In genomic region chr3:34881026-34881425, GRCh38 we compare ENCODE assay signal across 16 cellular contexts.
"Had no signal": no experiment of that assay in that cellular context is flagged by ENCODE, and none has a peak within 500 bp of the region (broad histone marks: within the 10 kb centered on the region; RNA-seq: fewer than 3 reads in every experiment).

No MANE protein-coding gene starts in this region.

- DNase-seq: activated CD4-positive, alpha-beta T cell treated with anti-CD3 and anti-CD28 coated beads, Interleukin-2, amount 50 U/mL, for 4 hours; activated gamma-delta T cell; activated T-cell treated with anti-CD3 and anti-CD28 coated beads, Interleukin-2, amount 50 U/mL, for 48 hours; amygdala; cerebellar nuclear complex; endodermal cell; erythroblast; kidney; left ventricle myocardium superior; mesendoderm; stimulated activated CD4-positive, alpha-beta T cell treated with anti-CD3 and anti-CD28 coated beads, Interleukin-12 subunit alpha, Interleukin-12 subunit beta, amount 100 ng/mL, for 4 hours; stimulated activated naive CD8-positive, alpha-beta T cell treated with anti-CD3 and anti-CD28 coated beads, Interleukin-15, Interleukin-2, amounts not matched to agents 100 U/mL and 50 U/mL, for 24 hours had no signal

- H3K9me3 Mint-ChIP-seq: endodermal cell, nephron, type B pancreatic cell had no signal

- H3K36me3 Mint-ChIP-seq: activated naive CD8-positive, alpha-beta T cell; type B pancreatic cell had no signal

- ATAC-seq: activated CD4-positive, CD25-positive, alpha-beta regulatory T cell treated with anti-CD3 and anti-CD28 coated beads, Interleukin-2, amount 50 U/mL, for 24 hours; left ventricle myocardium superior; stimulated activated naive CD8-positive, alpha-beta T cell treated with anti-CD3 and anti-CD28 coated beads, Interleukin-15, Interleukin-2, amounts not matched to agents 100 U/mL and 50 U/mL, for 24 hours had no signal

- H3K27me3 Mint-ChIP-seq: activated naive CD8-positive, alpha-beta T cell; type B pancreatic cell had no signal

- H3K4me1 Mint-ChIP-seq: endodermal cell had no signal

- H3K27ac Mint-ChIP-seq: activated naive CD8-positive, alpha-beta T cell; endodermal cell; type B pancreatic cell had no signal

- H3K4me3 Mint-ChIP-seq: activated naive CD8-positive, alpha-beta T cell; endodermal cell; nephron; type B pancreatic cell had no signal
